Comparison of ENCODE assay signal across 10 cellular contexts in genomic region chr19:40930799-40931198, GRCh38. TPM values are rescaled to one million over a fixed set of nuclear protein-coding genes. Genes with fewer than 3 reads are reported as not detected.
"Had no signal": no experiment of that assay in that cellular context is flagged by ENCODE, and none has a peak within 500 bp of the region (broad histone marks: within the 10 kb centered on the region; RNA-seq: fewer than 3 reads in every experiment).

No MANE protein-coding gene starts in this region.

RNA-seq across cellular contexts. Expression of gene CYP2A7, which starts 48.8 kb away (rescaled TPM):
- total RNA-seq: stomach, subcutaneous adipose tissue, suprapubic skin, temporal lobe, thoracic aorta, thyroid gland, tibial nerve, transverse colon, ureter, urinary bladder had no signal
- polyA plus RNA-seq: stomach had no signal
